ENCODE assay signal across 8 cellular contexts in genomic region chr14:74257988-74258704, GRCh38. TPM values are rescaled to one million over a fixed set of nuclear protein-coding genes. Genes with fewer than 3 reads are reported as not detected.
DNase-seq lines count a peak whose midpoint lies in the region; ATAC-seq and TF ChIP-seq lines count a peak whose summit lies in the region.
"Had no signal": no experiment of that assay in that cellular context is flagged by ENCODE, and none has a peak within 500 bp of the region (broad histone marks: within the 10 kb centered on the region; RNA-seq: fewer than 3 reads in every experiment).

No MANE protein-coding gene starts in this region.

- TF ChIP-seq CTCF in IMR-90 (conservative IDR thresholded peaks at IDR 0.05; ENCODE audit: low read depth, low read length) (no peak), stomach (IDR thresholded peaks at IDR 0.05) (no peak), GM13977 (IDR thresholded peaks at IDR 0.05; ENCODE audit: extremely low read depth, insufficient read depth, missing control alignments) (no peak)

- H3K23ac ChIP-seq in IMR-90 (ENCODE audit: low read depth, low read length): no peak overlapping the region

- H2BK5ac ChIP-seq in IMR-90 (ENCODE audit: low read depth, low read length, poor library complexity, severe bottlenecking): no peak overlapping the region

- no peak for TF ChIP-seq EP300 in stomach (IDR thresholded peaks at IDR 0.05)

- H3K9me3 ChIP-seq in IMR-90 (ENCODE audit: control insufficient read depth, insufficient read depth, low read length) (no peaks in the 10 kb centered on the region), stomach (no peaks in the 10 kb centered on the region)

- no peak for TF ChIP-seq POLR2A in IMR-90 (IDR thresholded peaks at IDR 0.05; ENCODE audit: low read depth, low read length)
- TF ChIP-seq POLR2A in stomach (IDR thresholded peaks at IDR 0.05): no peak

- H3K36me3 Mint-ChIP-seq in activated T-helper 2 cell treated with anti-CD3 and anti-CD28 coated beads, Interferon-gamma antibody, Interleukin-2, Interleukin-4, amounts not matched to agents 10 μg/mL and 5 μg/mL and 100 μg/mL, durations not matched to agents 14 hours and 24 hours and 36 hours (ENCODE audit: low read depth): no peaks in the 10 kb centered on the region
- no peaks in the 10 kb centered on the region for H3K36me3 Mint-ChIP-seq in immature natural killer cell

- H3K4me3 ChIP-seq in IMR-90 (ENCODE audit: insufficient read depth, low read depth, low read length) (peak overlapping the region; percentile 50), stomach (peak overlapping the region; percentile 63 to 78 (median 67))

- POLR2A ChIA-PET in IMR-90 (lab: Charles Lee; ENCODE audit: unreplicated experiment): no interaction called here

- H3K14ac ChIP-seq in IMR-90 (replicated peaks; ENCODE audit: low read depth, low read length): no peak overlapping the region

- H3K18ac ChIP-seq in IMR-90 (ENCODE audit: low read depth, low read length): no peak overlapping the region

- peaks cover 19% of the 10 kb centered on the region for H3K27me3 Mint-ChIP-seq in activated T-helper 2 cell treated with anti-CD3 and anti-CD28 coated beads, Interferon-gamma antibody, Interleukin-2, Interleukin-4, amounts not matched to agents 10 μg/mL and 5 μg/mL and 100 μg/mL, durations not matched to agents 14 hours and 24 hours and 36 hours (ENCODE audit: low read depth)
- peaks cover 0 to 6% (median 3%) of the 10 kb centered on the region in 3 donors for H3K27me3 Mint-ChIP-seq in immature natural killer cell (ENCODE audit: low read depth in 3 of 3)

- no peak for TF ChIP-seq RAD21 in IMR-90 (IDR thresholded peaks at IDR 0.05; ENCODE audit: low read length)

- no peak overlapping the region for H3K9ac ChIP-seq in IMR-90 (ENCODE audit: low read depth, low read length)

- no peaks in the 10 kb centered on the region for H3K36me3 ChIP-seq in IMR-90 (ENCODE audit: control insufficient read depth, insufficient read depth, low read length)
- H3K36me3 ChIP-seq in stomach: no peaks in the 10 kb centered on the region

- H3K4me3 Mint-ChIP-seq in activated T-helper 2 cell treated with anti-CD3 and anti-CD28 coated beads, Interferon-gamma antibody, Interleukin-2, Interleukin-4, amounts not matched to agents 10 μg/mL and 5 μg/mL and 100 μg/mL, durations not matched to agents 14 hours and 24 hours and 36 hours (ENCODE audit: low read depth): peak overlapping the region; percentile 79
- H3K4me3 Mint-ChIP-seq in immature natural killer cell: peak overlapping the region; percentile 79 to 88 (median 83)

- H4K5ac ChIP-seq in IMR-90 (ENCODE audit: low read depth, low read length): no peak overlapping the region

- DNase-seq in IMR-90 (no peak), immature natural killer cell (no peak), stomach (no peak), GM13977 (ENCODE audit: low spot score) (no peak)
- DNase-seq in activated T-helper 2 cell treated with anti-CD3 and anti-CD28 coated beads, Interferon-gamma antibody, Interleukin-2, Interleukin-4, amounts not matched to agents 10 μg/mL and 5 μg/mL and 100 μg/mL, durations not matched to agents 14 hours and 24 hours and 36 hours (ENCODE audit: low spot score): no peak
- DNase-seq in activated CD4-positive, CD25-positive, alpha-beta regulatory T cell (lab: John Stamatoyannopoulos, UW): no peak
- DNase-seq: NCI-H187 treated with DMSO at 0.1 percent for 48 hours had no signal

- H2BK15ac ChIP-seq in IMR-90 (ENCODE audit: low read depth, low read length): no peak overlapping the region

- 0 out of 2 replicates have a peak, but pooled peaks cover 2% of the 10 kb centered on the region for H3K9me1 ChIP-seq in IMR-90 (ENCODE audit: insufficient read depth, low read length)

- H3K4me1 Mint-ChIP-seq in activated T-helper 2 cell treated with anti-CD3 and anti-CD28 coated beads, Interferon-gamma antibody, Interleukin-2, Interleukin-4, amounts not matched to agents 10 μg/mL and 5 μg/mL and 100 μg/mL, durations not matched to agents 14 hours and 24 hours and 36 hours (ENCODE audit: low read depth): peaks cover 3% of the 10 kb centered on the region
- peaks cover 6 to 11% of the 10 kb centered on the region in 2 donors for H3K4me1 Mint-ChIP-seq in immature natural killer cell

- H3K27me3 ChIP-seq in IMR-90 (ENCODE audit: control insufficient read depth, insufficient read depth, low read length): peaks cover 53% of the 10 kb centered on the region
- peaks cover 0 to 27% (median 17%) of the 10 kb centered on the region in 3 donors for H3K27me3 ChIP-seq in stomach

- H2AFZ ChIP-seq in IMR-90 (replicated peaks; ENCODE audit: low read length, poor library complexity): peak overlapping the region; percentile 66

- no TSS peak for BruUV-seq in IMR-90 (replicated peaks; lab: Mats Ljungman, UMichigan)

- no peak overlapping the region for H3K27ac ChIP-seq in IMR-90 (ENCODE audit: insufficient read depth, low read length)
- H3K27ac ChIP-seq in stomach: peak overlapping the region in 2 of 5 donors; percentile 14 to 20

- no peaks in the 10 kb centered on the region for H3K4me1 ChIP-seq in IMR-90 (ENCODE audit: control insufficient read depth, insufficient read depth, low read length)
- peaks cover 14 to 21% (median 18%) of the 10 kb centered on the region in 4 donors for H3K4me1 ChIP-seq in stomach

- H3K4ac ChIP-seq in IMR-90 (ENCODE audit: low read depth, low read length): no peak overlapping the region

- no peaks in the 10 kb centered on the region for H3K79me1 ChIP-seq in IMR-90 (ENCODE audit: low read depth in 1 of 2, low read length in 2 of 2)

- no peak overlapping the region for H3K56ac ChIP-seq in IMR-90 (ENCODE audit: extremely low read depth, insufficient read depth, low read length)

- no peak overlapping the region for H2BK120ac ChIP-seq in IMR-90 (ENCODE audit: low read depth, low read length)

- intact Hi-C loops in IMR-90 (cut with micrococcal nuclease) (loop anchor here (1.0 kb wide), 1 partner anchor 147 kb away; no protein-coding TSS in a partner anchor), stomach (cut with DNase I; ENCODE audit: low total_unique reads) (loop anchor here (5.0 kb wide), 1 partner anchor 146 kb away; no protein-coding TSS in a partner anchor)
- intact Hi-C loops in activated T-helper 2 cell treated with anti-CD3 and anti-CD28 coated beads, Interferon-gamma antibody, Interleukin-2, Interleukin-4, amounts not matched to agents 10 μg/mL and 5 μg/mL and 100 μg/mL, durations not matched to agents 14 hours and 24 hours and 36 hours (cut with micrococcal nuclease): no loop called here

- H3K4me2 ChIP-seq in IMR-90 (ENCODE audit: low read depth, low read length): peak overlapping the region; percentile 76

- dilution Hi-C loops in IMR-90 (cut with HindIII; ENCODE audit: low sequenced_read_pairs, unreplicated experiment): no loop called here

- 6% methylated on average over 18 of the region's 52 CpGs; no CpG with 5 or more reads in 1 of the 2 experiments for WGBS in IMR-90 (ENCODE audit: extremely low coverage in 2 of 2, insufficient read length in 1 of 2), 2 experiments
- 2 to 9% (median 5%) methylated on average over 28 to 52 of the region's 52 CpGs for WGBS in stomach, 5 donors

- in situ Hi-C loops in IMR-90 (cut with MboI; ENCODE audit: low sequenced_read_pairs): no loop called here
- in situ Hi-C loops in GM13977 (cut with MboI; ENCODE audit: low pct_unique_long_range_greater_than_20kb, low sequenced_read_pairs, unreplicated experiment): no loop called here

- H2AK9ac ChIP-seq in IMR-90 (replicated peaks; ENCODE audit: low read depth, low read length, poor library complexity): no peak overlapping the region

- ATAC-seq in IMR-90 (ENCODE audit: low read depth) (peak; percentile 41; the same call in 1 of the 2 replicates), GM18502 (IDR thresholded peaks at IDR 0.05; ENCODE audit: poor library complexity, unreplicated experiment) (no peak)

- CTCF ChIA-PET in IMR-90 (lab: Yijun Ruan, JAX): interaction anchor here (0.5 to 1.3 kb wide), 5 partner anchors 11 to 1046 kb away, joined by 3 to 9 read pairs (median 3); no protein-coding TSS in a partner anchor

- H3K9me3 Mint-ChIP-seq in activated T-helper 2 cell treated with anti-CD3 and anti-CD28 coated beads, Interferon-gamma antibody, Interleukin-2, Interleukin-4, amounts not matched to agents 10 μg/mL and 5 μg/mL and 100 μg/mL, durations not matched to agents 14 hours and 24 hours and 36 hours: no peaks in the 10 kb centered on the region
- H3K9me3 Mint-ChIP-seq in immature natural killer cell: no peaks in the 10 kb centered on the region

- no peaks in the 10 kb centered on the region for H4K20me1 ChIP-seq in IMR-90 (ENCODE audit: insufficient read depth, low read length)

- H2BK20ac ChIP-seq in IMR-90 (ENCODE audit: low read depth, low read length): no peak overlapping the region

- no peak overlapping the region for H4K8ac ChIP-seq in IMR-90 (ENCODE audit: low read depth in 2 of 2, low read length in 2 of 2)

- H4K91ac ChIP-seq in IMR-90 (ENCODE audit: insufficient read depth, low read depth, low read length): no peak overlapping the region

- no peak overlapping the region for H2AK5ac ChIP-seq in IMR-90 (ENCODE audit: low read depth, low read length)

- no peak overlapping the region for H3K27ac Mint-ChIP-seq in activated T-helper 2 cell treated with anti-CD3 and anti-CD28 coated beads, Interferon-gamma antibody, Interleukin-2, Interleukin-4, amounts not matched to agents 10 μg/mL and 5 μg/mL and 100 μg/mL, durations not matched to agents 14 hours and 24 hours and 36 hours
- no peak overlapping the region for H3K27ac Mint-ChIP-seq in immature natural killer cell

TF ChIP-seq in IMR-90, 13 proteins besides CTCF, POLR2A, EP300 and RAD21 (continues in another document):
- TF ChIP-seq MAFK (IDR thresholded peaks at IDR 0.05; ENCODE audit: low read depth, low read length) (no peak), MAZ (IDR thresholded peaks at IDR 0.05; ENCODE audit: borderline replicate concordance, low read depth, low read length) (no peak)

RNA-seq across cellular contexts. Expression of gene VSX2, which starts 18.9 kb away (rescaled TPM):
- total RNA-seq in IMR-90 (2012; rRNA removed): not detected in 2 replicates
- not detected in 2 replicates for polyA plus RNA-seq in IMR-90 (2012; rRNA removed)
- not detected in 2 replicates for polyA plus RNA-seq in IMR-90 (2012; cell fraction: cytosol; rRNA removed)
- not detected in 2 replicates for polyA plus RNA-seq in IMR-90 (2012; cell fraction: nucleus; rRNA removed; ENCODE audit: low replicate concordance)
- total RNA-seq in activated T-helper 2 cell treated with anti-CD3 and anti-CD28 coated beads, Interferon-gamma antibody, Interleukin-2, Interleukin-4, amounts not matched to agents 10 μg/mL and 5 μg/mL and 100 μg/mL, durations not matched to agents 14 hours and 24 hours and 36 hours: not detected in 2 replicates
- not detected for polyA plus RNA-seq in immature natural killer cell
- not detected for total RNA-seq in stomach
- polyA plus RNA-seq in stomach: not detected

RNA-seq across cellular contexts. Expression of gene ABCD4, which starts 44.6 kb away (rescaled TPM):
- total RNA-seq in IMR-90 (2012; rRNA removed) (8.9 and 12.2 TPM in 2 replicates), stomach (100 to 1,000 TPM in 1 of 5 donors, 10 to 100 TPM in 4; 31.3 to 108 (median 44.3) TPM)
- polyA plus RNA-seq in IMR-90 (2012; rRNA removed) (16.6 and 20.4 TPM in 2 replicates), immature natural killer cell (10 to 100 TPM; 26.3 to 34.6 (median 31.9) TPM), stomach (10 to 100 TPM; 18.1 to 32.1 (median 19.7) TPM)
- polyA plus RNA-seq in IMR-90 (2012; cell fraction: cytosol; rRNA removed): 13.6 and 14.5 TPM in 2 replicates
- 132 and 150 TPM in 2 replicates for polyA plus RNA-seq in IMR-90 (2012; cell fraction: nucleus; rRNA removed; ENCODE audit: low replicate concordance)
- total RNA-seq in activated T-helper 2 cell treated with anti-CD3 and anti-CD28 coated beads, Interferon-gamma antibody, Interleukin-2, Interleukin-4, amounts not matched to agents 10 μg/mL and 5 μg/mL and 100 μg/mL, durations not matched to agents 14 hours and 24 hours and 36 hours: 46.2 and 48.5 TPM in 2 replicates
